Comparison of ENCODE assay signal across 16 cellular contexts in the genomic region with DNA sequence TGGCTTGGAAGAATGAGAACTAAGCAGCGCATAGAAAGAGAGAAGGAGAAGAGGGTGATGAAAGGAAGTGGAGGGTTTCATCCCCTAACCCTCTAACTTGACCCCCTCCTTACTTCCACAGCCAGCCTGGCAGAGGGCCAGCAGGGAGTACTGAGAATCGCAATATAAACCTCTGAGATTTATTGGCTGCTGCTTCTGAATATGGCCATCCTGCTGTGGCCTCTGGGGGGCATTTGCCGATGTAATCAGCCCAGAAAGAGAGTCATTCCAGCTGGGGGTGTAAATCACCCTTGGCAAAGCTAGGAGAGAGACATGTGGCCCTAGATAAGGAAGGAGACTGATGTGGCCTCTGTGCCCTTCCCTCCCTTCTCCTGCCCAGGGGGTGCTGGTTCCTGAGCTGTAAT. TPM values are rescaled to one million over a fixed set of nuclear protein-coding genes. Genes with fewer than 3 reads are reported as not detected.
A peak's percentile ranks its signal among the peaks of the same experiment; 100 is the strongest.
DNase-seq lines count a peak whose midpoint lies in the region; ATAC-seq, FAIRE-seq and TF ChIP-seq lines count a peak whose summit lies in the region.
"Had no signal": no experiment of that assay in that cellular context is flagged by ENCODE, and none has a peak within 500 bp of the region (broad histone marks: within the 10 kb centered on the region; RNA-seq: fewer than 3 reads in every experiment).

No MANE protein-coding gene starts in this region.

- H3K9me3 ChIP-seq in small intestine (ENCODE audit: control insufficient read depth, low read depth) = no peaks in the 10 kb centered on the region
- H3K9me3 ChIP-seq: gastrocnemius medialis, mucosa of descending colon, ovary, thoracic aorta had no signal

- H3K36me3 ChIP-seq in brain microvascular endothelial cell (replicated peaks) (no peaks in the 10 kb centered on the region), small intestine (ENCODE audit: control insufficient read depth in 2 of 2, insufficient read depth in 2 of 2, low read length in 2 of 2) (no peaks in the 10 kb centered on the region)
- H3K36me3 ChIP-seq: gastrocnemius medialis, ovary, thoracic aorta had no signal

- intact Hi-C loops in activated CD4-positive, alpha-beta T cell treated with anti-CD3 and anti-CD28 coated beads for 36 hours (cut with DNase I, micrococcal nuclease) = no loop called here

- TF ChIP-seq POLR2A in NB4 (IDR thresholded peaks at IDR 0.05; ENCODE audit: extremely low read depth, insufficient read length) = no peak

- H3K27me3 Mint-ChIP-seq in activated CD4-positive, alpha-beta T cell treated with anti-CD3 and anti-CD28 coated beads for 36 hours = peaks cover 24% of the 10 kb centered on the region

- H3K36me3 Mint-ChIP-seq in activated CD4-positive, alpha-beta T cell treated with anti-CD3 and anti-CD28 coated beads for 36 hours (ENCODE audit: low read depth) = no peaks in the 10 kb centered on the region
- H3K36me3 Mint-ChIP-seq: activated naive CD4-positive, alpha-beta T cell treated with anti-CD3 and anti-CD28 coated beads, Interleukin-2, amount 50 U/mL, for 24 hours had no signal

- H3K27ac ChIP-seq in brain microvascular endothelial cell = no peak overlapping the region
- no peak overlapping the region for H3K27ac ChIP-seq in small intestine (ENCODE audit: low read depth in 1 of 2, low read length in 1 of 2)
- H3K27ac ChIP-seq: gastrocnemius medialis, ovary, thoracic aorta had no signal

- in situ Hi-C loops in brain microvascular endothelial cell (cut with HindIII; ENCODE audit: low pct_ligation_motif_present, low sequenced_read_pairs) = no loop called here

- ATAC-seq in activated CD4-positive, alpha-beta T cell treated with anti-CD3 and anti-CD28 coated beads for 36 hours = no peak
- no peak for ATAC-seq in GM18858 (IDR thresholded peaks at IDR 0.05; ENCODE audit: unreplicated experiment)
- ATAC-seq: effector memory CD8-positive, alpha-beta T cell; gastrocnemius medialis; mucosa of descending colon had no signal

- H3K27me3 ChIP-seq in brain microvascular endothelial cell (replicated peaks) (no peaks in the 10 kb centered on the region), small intestine (ENCODE audit: control insufficient read depth in 2 of 2, insufficient read depth in 2 of 2, low read length in 2 of 2) (no peaks in the 10 kb centered on the region)
- H3K27me3 ChIP-seq: ovary had no signal

- H3K27ac Mint-ChIP-seq in activated CD4-positive, alpha-beta T cell treated with anti-CD3 and anti-CD28 coated beads for 36 hours = no peak overlapping the region
- H3K27ac Mint-ChIP-seq: activated naive CD4-positive, alpha-beta T cell treated with anti-CD3 and anti-CD28 coated beads, Interleukin-2, amount 50 U/mL, for 24 hours; effector memory CD8-positive, alpha-beta T cell had no signal

- POLR2A ChIA-PET in activated CD4-positive, alpha-beta T cell treated with anti-CD3 and anti-CD28 coated beads for 36 hours (lab: Charles Lee) = interaction anchor here (0.5 to 0.6 kb wide), 2 partner anchors 31 to 125 kb away, joined by 3 to 5 read pairs; no protein-coding TSS in a partner anchor

- H3K4me3 Mint-ChIP-seq in activated CD4-positive, alpha-beta T cell treated with anti-CD3 and anti-CD28 coated beads for 36 hours = no peak overlapping the region

- peak; percentile 5 for DNase-seq in activated CD4-positive, alpha-beta T cell treated with anti-CD3 and anti-CD28 coated beads for 36 hours
- DNase-seq in activated CD4-positive, alpha-beta T cell treated with anti-CD3 and anti-CD28 coated beads, Interleukin-2, amount 50 U/mL, for 1 hour = no peak
- DNase-seq in NB4 (ENCODE audit: low read depth) = peak; percentile 10
- DNase-seq in brain microvascular endothelial cell = no peak
- peak; percentile 16 for DNase-seq in small intestine
- no peak for DNase-seq in NCI-H510A treated with DMSO at 0.1 percent for 48 hours (lab: John Stamatoyannopoulos, UW)
- DNase-seq in activated CD4-positive, CD25-positive, alpha-beta regulatory T cell treated with anti-CD3 and anti-CD28 coated beads, Interleukin-2, amount 50 U/mL, for 72 hours = no peak
- DNase-seq: effector memory CD8-positive, alpha-beta T cell; gastrocnemius medialis; IMR-90; NCI-H187 treated with DMSO at 0.1 percent for 48 hours; ovary had no signal

- H3K9me3 Mint-ChIP-seq in activated CD4-positive, alpha-beta T cell treated with anti-CD3 and anti-CD28 coated beads for 36 hours (ENCODE audit: low read depth) = no peaks in the 10 kb centered on the region
- H3K9me3 Mint-ChIP-seq: activated naive CD4-positive, alpha-beta T cell treated with anti-CD3 and anti-CD28 coated beads, Interleukin-2, amount 50 U/mL, for 24 hours; effector memory CD8-positive, alpha-beta T cell had no signal

- 36 to 41% (median 38%) methylated on average over 3 of the region's 3 CpGs for WGBS in small intestine, 3 donors

- CTCF ChIA-PET in activated CD4-positive, alpha-beta T cell treated with anti-CD3 and anti-CD28 coated beads for 36 hours (lab: Charles Lee) = interaction anchor here (0.7 to 0.9 kb wide), 4 partner anchors 34 to 1667 kb away, joined by 3 to 4 read pairs (median 4); no protein-coding TSS in a partner anchor

- H3K4me1 Mint-ChIP-seq in activated CD4-positive, alpha-beta T cell treated with anti-CD3 and anti-CD28 coated beads for 36 hours = peaks cover 5% of the 10 kb centered on the region

- H3K4me3 ChIP-seq in NB4 (ENCODE audit: low read depth, low read length) (no peak overlapping the region), brain microvascular endothelial cell (ENCODE audit: low read depth, low read length) (no peak overlapping the region), small intestine (ENCODE audit: low read depth in 1 of 2, low read length in 2 of 2) (no peak overlapping the region)
- H3K4me3 ChIP-seq: mucosa of descending colon, ovary, thoracic aorta had no signal

- no peak for TF ChIP-seq CTCF in NB4 (IDR thresholded peaks at IDR 0.05; ENCODE audit: low read depth, low read length)
- peak; percentile 16 for TF ChIP-seq CTCF in brain microvascular endothelial cell (IDR thresholded peaks at IDR 0.05; ENCODE audit: low read depth, low read length, missing control alignments)

- H3K4me1 ChIP-seq in small intestine (ENCODE audit: control insufficient read depth in 2 of 2, insufficient read depth in 1 of 2, low read depth in 1 of 2, low read length in 1 of 2) = peaks cover 0 to 2% of the 10 kb centered on the region in 2 donors

- FAIRE-seq in small intestine (lab: Jason Lieb, UNC) = no peak

RNA-seq across cellular contexts. Expression of a gene that starts 1.0 kb away (rescaled TPM):
- under 1 TPM in 1 of 2 experiments, not detected in 1; 0.09 TPM for total RNA-seq in activated CD4-positive, alpha-beta T cell treated with anti-CD3 and anti-CD28 coated beads for 36 hours
- 1 to 10 TPM in 1 of 3 donors, under 1 TPM in 1, not detected in 1; 0.67 to 1.1 TPM for polyA plus RNA-seq in small intestine
- total RNA-seq: IMR-90 had no signal
- polyA plus RNA-seq: IMR-90 had no signal

RNA-seq across cellular contexts. Expression of a gene that starts 56.2 kb away (rescaled TPM):
- total RNA-seq in activated CD4-positive, alpha-beta T cell treated with anti-CD3 and anti-CD28 coated beads for 36 hours = 10 to 100 TPM; 15.9 to 19.0 TPM
- polyA plus RNA-seq in small intestine = 1 to 10 TPM in 2 of 3 donors, under 1 TPM in 1; 0.54 to 8.8 (median 4.2) TPM
- total RNA-seq: gastrocnemius medialis, thoracic aorta had no signal

Comparison
In these comparisons a context has a peak if more than half of its experiments do, and no peak if none do; other contexts are left out.
1. DNase-seq: peak in activated CD4-positive, alpha-beta T cell treated with anti-CD3 and anti-CD28 coated beads for 36 hours (single experiment), NB4 (single experiment) and small intestine (single experiment); none in activated CD4-positive, alpha-beta T cell treated with anti-CD3 and anti-CD28 coated beads, Interleukin-2, amount 50 U/mL, for 1 hour (single experiment), brain microvascular endothelial cell (single experiment), NCI-H510A treated with DMSO at 0.1 percent for 48 hours (single experiment) and activated CD4-positive, CD25-positive, alpha-beta regulatory T cell treated with anti-CD3 and anti-CD28 coated beads, Interleukin-2, amount 50 U/mL, for 72 hours (single experiment).